1 cellular context compared by ENCODE assay signal in the genomic region with DNA sequence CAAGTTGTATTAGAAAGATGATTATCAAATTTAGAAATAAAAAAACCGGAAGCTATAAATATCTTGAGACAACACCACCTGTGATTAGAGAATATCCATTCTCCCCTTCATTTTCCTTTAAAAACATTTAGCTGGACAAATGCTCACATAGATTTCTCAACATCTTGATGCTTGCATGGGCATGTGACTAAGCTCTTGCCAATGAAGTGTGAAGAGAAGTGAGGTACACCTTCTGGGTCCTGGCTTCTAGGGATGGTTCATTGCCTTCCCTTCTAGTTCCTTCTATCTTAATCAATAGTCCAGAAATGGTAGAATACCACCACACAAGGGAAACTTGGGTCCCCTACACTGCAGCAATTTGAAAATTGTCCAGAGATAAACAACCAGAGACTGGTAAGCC.
TF ChIP-seq lines count a peak whose summit lies in the region.

No MANE protein-coding gene starts in this region.

TF ChIP-seq in HepG2, 621 proteins besides CTCF, POLR2A, EP300 and RAD21:
- no peak for TF ChIP-seq CEBPG (CRISPR knock-in tag; IDR thresholded peaks at IDR 0.05)
- no peak for TF ChIP-seq SNRNP70 (IDR thresholded peaks at IDR 0.05; ENCODE audit: low read depth, low read length)
- TF ChIP-seq KDM5B (CRISPR knock-in tag; IDR thresholded peaks at IDR 0.05; ENCODE audit: borderline replicate concordance) = no peak
- no peak for TF ChIP-seq ESRRA (CRISPR knock-in tag; IDR thresholded peaks at IDR 0.05; ENCODE audit: low read depth)
- TF ChIP-seq ZNF552 (CRISPR knock-in tag; IDR thresholded peaks at IDR 0.05; ENCODE audit: borderline replicate concordance) = no peak
- no peak for TF ChIP-seq TRIM24 (CRISPR knock-in tag; IDR thresholded peaks at IDR 0.05)
- TF ChIP-seq ERF (CRISPR knock-in tag; IDR thresholded peaks at IDR 0.05) = no peak
- no peak for TF ChIP-seq TAF15 (IDR thresholded peaks at IDR 0.05; ENCODE audit: low read depth, low read length, poor library complexity, severe bottlenecking)
- TF ChIP-seq ZNF337 (CRISPR knock-in tag; IDR thresholded peaks at IDR 0.05; ENCODE audit: borderline replicate concordance, low read depth) = no peak
- TF ChIP-seq, protein P1, sequence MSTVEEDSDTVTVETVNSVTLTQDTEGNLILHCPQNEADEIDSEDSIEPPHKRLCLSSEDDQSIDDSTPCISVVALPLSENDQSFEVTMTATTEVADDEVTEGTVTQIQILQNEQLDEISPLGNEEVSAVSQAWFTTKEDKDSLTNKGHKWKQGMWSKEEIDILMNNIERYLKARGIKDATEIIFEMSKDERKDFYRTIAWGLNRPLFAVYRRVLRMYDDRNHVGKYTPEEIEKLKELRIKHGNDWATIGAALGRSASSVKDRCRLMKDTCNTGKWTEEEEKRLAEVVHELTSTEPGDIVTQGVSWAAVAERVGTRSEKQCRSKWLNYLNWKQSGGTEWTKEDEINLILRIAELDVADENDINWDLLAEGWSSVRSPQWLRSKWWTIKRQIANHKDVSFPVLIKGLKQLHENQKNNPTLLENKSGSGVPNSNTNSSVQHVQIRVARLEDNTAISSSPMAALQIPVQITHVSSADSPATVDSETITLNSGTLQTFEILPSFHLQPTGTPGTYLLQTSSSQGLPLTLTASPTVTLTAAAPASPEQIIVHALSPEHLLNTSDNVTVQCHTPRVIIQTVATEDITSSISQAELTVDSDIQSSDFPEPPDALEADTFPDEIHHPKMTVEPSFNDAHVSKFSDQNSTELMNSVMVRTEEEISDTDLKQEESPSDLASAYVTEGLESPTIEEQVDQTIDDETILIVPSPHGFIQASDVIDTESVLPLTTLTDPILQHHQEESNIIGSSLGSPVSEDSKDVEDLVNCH (CRISPR knock-in tag; IDR thresholded peaks at IDR 0.05) = no peak
- no peak for TF ChIP-seq TAF1 (CRISPR knock-in tag; IDR thresholded peaks at IDR 0.05)
- TF ChIP-seq, protein P2, sequence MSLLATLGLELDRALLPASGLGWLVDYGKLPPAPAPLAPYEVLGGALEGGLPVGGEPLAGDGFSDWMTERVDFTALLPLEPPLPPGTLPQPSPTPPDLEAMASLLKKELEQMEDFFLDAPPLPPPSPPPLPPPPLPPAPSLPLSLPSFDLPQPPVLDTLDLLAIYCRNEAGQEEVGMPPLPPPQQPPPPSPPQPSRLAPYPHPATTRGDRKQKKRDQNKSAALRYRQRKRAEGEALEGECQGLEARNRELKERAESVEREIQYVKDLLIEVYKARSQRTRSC (CRISPR knock-in tag; IDR thresholded peaks at IDR 0.05; ENCODE audit: low read depth) = no peak
- TF ChIP-seq TCF12 (IDR thresholded peaks at IDR 0.05) = no peak
- no peak for TF ChIP-seq TCF12 (CRISPR knock-in tag; IDR thresholded peaks at IDR 0.05)
- TF ChIP-seq HNF4G (IDR thresholded peaks at IDR 0.05; ENCODE audit: borderline replicate concordance, low read depth, low read length) = no peak
- no peak for TF ChIP-seq HNF4G (CRISPR knock-in tag; IDR thresholded peaks at IDR 0.05; ENCODE audit: borderline replicate concordance, low read depth)
- TF ChIP-seq MAF1 (CRISPR knock-in tag; IDR thresholded peaks at IDR 0.05; ENCODE audit: borderline replicate concordance) = no peak
- TF ChIP-seq ZNF224 (CRISPR knock-in tag; IDR thresholded peaks at IDR 0.05) = no peak
- TF ChIP-seq SMARCE1 (IDR thresholded peaks at IDR 0.05; ENCODE audit: borderline replicate concordance) = no peak
- TF ChIP-seq KDM2A (CRISPR knock-in tag; IDR thresholded peaks at IDR 0.05; ENCODE audit: borderline replicate concordance, low read depth) = no peak
- TF ChIP-seq, protein P3, sequence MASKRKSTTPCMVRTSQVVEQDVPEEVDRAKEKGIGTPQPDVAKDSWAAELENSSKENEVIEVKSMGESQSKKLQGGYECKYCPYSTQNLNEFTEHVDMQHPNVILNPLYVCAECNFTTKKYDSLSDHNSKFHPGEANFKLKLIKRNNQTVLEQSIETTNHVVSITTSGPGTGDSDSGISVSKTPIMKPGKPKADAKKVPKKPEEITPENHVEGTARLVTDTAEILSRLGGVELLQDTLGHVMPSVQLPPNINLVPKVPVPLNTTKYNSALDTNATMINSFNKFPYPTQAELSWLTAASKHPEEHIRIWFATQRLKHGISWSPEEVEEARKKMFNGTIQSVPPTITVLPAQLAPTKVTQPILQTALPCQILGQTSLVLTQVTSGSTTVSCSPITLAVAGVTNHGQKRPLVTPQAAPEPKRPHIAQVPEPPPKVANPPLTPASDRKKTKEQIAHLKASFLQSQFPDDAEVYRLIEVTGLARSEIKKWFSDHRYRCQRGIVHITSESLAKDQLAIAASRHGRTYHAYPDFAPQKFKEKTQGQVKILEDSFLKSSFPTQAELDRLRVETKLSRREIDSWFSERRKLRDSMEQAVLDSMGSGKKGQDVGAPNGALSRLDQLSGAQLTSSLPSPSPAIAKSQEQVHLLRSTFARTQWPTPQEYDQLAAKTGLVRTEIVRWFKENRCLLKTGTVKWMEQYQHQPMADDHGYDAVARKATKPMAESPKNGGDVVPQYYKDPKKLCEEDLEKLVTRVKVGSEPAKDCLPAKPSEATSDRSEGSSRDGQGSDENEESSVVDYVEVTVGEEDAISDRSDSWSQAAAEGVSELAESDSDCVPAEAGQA (IDR thresholded peaks at IDR 0.05; ENCODE audit: low read depth) = no peak
- TF ChIP-seq, protein P3 (CRISPR knock-in tag; IDR thresholded peaks at IDR 0.05; ENCODE audit: borderline replicate concordance) = no peak
